22 cellular contexts compared by ENCODE assay signal in genomic region chr3:120473896-120474675, GRCh38.
"Had no signal": no experiment of that assay in that cellular context is flagged by ENCODE, and none has a peak within 500 bp of the region (broad histone marks: within the 10 kb centered on the region; RNA-seq: fewer than 3 reads in every experiment).

No MANE protein-coding gene starts in this region.

- ATAC-seq: activated CD8-positive, alpha-beta T cell treated with anti-CD3 and anti-CD28 coated beads, Interleukin-2, amount 10 ng/mL, durations not matched to agents 7 days and 5 days; foreskin keratinocyte; left lobe of liver; lower lobe of right lung; naive thymus-derived CD8-positive, alpha-beta T cell; upper lobe of right lung had no signal

- DNase-seq: activated CD4-positive, alpha-beta T cell treated with anti-CD3 and anti-CD28 coated beads for 1 hour; activated CD4-positive, alpha-beta T cell treated with anti-CD3 and anti-CD28 coated beads, Interleukin-2, amount 50 U/mL, for 1 hour; activated CD8-positive, alpha-beta T cell treated with anti-CD3 and anti-CD28 coated beads, Interleukin-2, amount 10 ng/mL, durations not matched to agents 7 days and 5 days; activated gamma-delta T cell treated with Interleukin-2 at 50 U/mL for 16 hours; colonic mucosa; endodermal cell; foreskin keratinocyte; kidney; lower lobe of right lung; mesendoderm; naive thymus-derived CD8-positive, alpha-beta T cell; ovary; spleen; stimulated activated CD4-positive, alpha-beta T cell treated with anti-CD3 and anti-CD28 coated beads, Interleukin-4, amount 100 ng/mL, for 1 hour; stimulated activated naive CD4-positive, alpha-beta T cell; T-helper 1 cell; upper lobe of right lung had no signal

- H3K36me3 Mint-ChIP-seq: activated naive CD4-positive, alpha-beta T cell treated with anti-CD3 and anti-CD28 coated beads, Interleukin-2, amount 50 U/mL, for 24 hours; naive thymus-derived CD8-positive, alpha-beta T cell had no signal

- H3K4me3 ChIP-seq: ascending aorta, colonic mucosa, lower lobe of right lung, ovary, prostate gland, spleen, thoracic aorta, upper lobe of right lung had no signal

- H3K4me3 Mint-ChIP-seq: activated CD8-positive, alpha-beta T cell treated with anti-CD3 and anti-CD28 coated beads, Interleukin-2, amount 10 ng/mL, durations not matched to agents 7 days and 5 days; activated naive CD4-positive, alpha-beta T cell treated with anti-CD3 and anti-CD28 coated beads, Interleukin-2, amount 50 U/mL, for 24 hours; endodermal cell; naive thymus-derived CD8-positive, alpha-beta T cell had no signal

- H3K4me1 Mint-ChIP-seq: activated naive CD4-positive, alpha-beta T cell treated with anti-CD3 and anti-CD28 coated beads, Interleukin-2, amount 50 U/mL, for 24 hours; naive thymus-derived CD8-positive, alpha-beta T cell had no signal

- H3K9me3 Mint-ChIP-seq: activated naive CD4-positive, alpha-beta T cell treated with anti-CD3 and anti-CD28 coated beads, Interleukin-2, amount 50 U/mL, for 24 hours had no signal

- H3K27ac Mint-ChIP-seq: activated CD8-positive, alpha-beta T cell treated with anti-CD3 and anti-CD28 coated beads, Interleukin-2, amount 10 ng/mL, durations not matched to agents 7 days and 5 days; activated naive CD4-positive, alpha-beta T cell treated with anti-CD3 and anti-CD28 coated beads, Interleukin-2, amount 50 U/mL, for 24 hours; endodermal cell had no signal
